ENCODE assay signal across 16 cellular contexts in the genomic region with DNA sequence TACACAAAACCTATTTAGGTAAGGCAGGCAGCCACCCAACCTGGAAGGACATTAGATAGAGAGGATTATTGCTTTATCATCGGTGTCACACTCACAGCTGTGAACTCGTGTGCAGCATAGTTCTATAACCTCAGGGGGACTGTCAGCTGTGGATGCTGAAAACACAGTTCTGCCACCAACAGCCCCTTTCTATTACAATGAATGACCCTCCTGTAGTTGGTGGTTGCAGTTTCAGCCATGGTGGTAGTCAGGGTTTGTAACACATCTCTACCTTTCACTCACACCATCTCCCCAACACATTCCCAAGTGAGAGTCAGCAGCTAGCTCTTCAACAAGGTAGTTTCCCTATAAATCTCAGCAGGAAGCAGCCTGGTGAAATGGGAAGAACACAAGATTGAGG.
A peak's percentile ranks its signal among the peaks of the same experiment; 100 is the strongest.
DNase-seq lines count a peak whose midpoint lies in the region; ATAC-seq, FAIRE-seq and TF ChIP-seq lines count a peak whose summit lies in the region.
"Had no signal": no experiment of that assay in that cellular context is flagged by ENCODE, and none has a peak within 500 bp of the region (broad histone marks: within the 10 kb centered on the region; RNA-seq: fewer than 3 reads in every experiment).

No MANE protein-coding gene starts in this region.

- no peak for DNase-seq in RWPE1 (ENCODE audit: low spot score)
- no peak for DNase-seq in NCI-H510A (lab: John Stamatoyannopoulos, UW)
- no peak for DNase-seq in kidney
- DNase-seq: activated B cell treated with CpG ODN at 0.5 μM for 24 hours; effector memory CD4-positive, alpha-beta T cell; IMR-90; NK-92 treated with Interleukin-12 subunit alpha and Interleukin-12 subunit beta, amount 100 ng/mL, for 24 hours; stimulated activated CD4-positive, alpha-beta T cell treated with anti-CD3 and anti-CD28 coated beads, Interleukin-4, amount 100 ng/mL, for 24 hours; stomach had no signal

- ATAC-seq in GM18867 (IDR thresholded peaks at IDR 0.05; ENCODE audit: unreplicated experiment) = peak; percentile 92
- peak; percentile 86 for ATAC-seq in GM21423 (IDR thresholded peaks at IDR 0.05; ENCODE audit: unreplicated experiment)
- peak; percentile 83 for ATAC-seq in HG02973 (IDR thresholded peaks at IDR 0.05; ENCODE audit: unreplicated experiment)
- peak; percentile 69 for ATAC-seq in HG03521 (IDR thresholded peaks at IDR 0.05; ENCODE audit: unreplicated experiment)
- no peak for ATAC-seq in esophagus mucosa
- ATAC-seq: SK-N-SH treated with all-trans-retinoic acid at 6 μM for 48 hours had no signal

- no peaks in the 10 kb centered on the region for H3K36me3 ChIP-seq in kidney (ENCODE audit: control insufficient read depth in 1 of 2, insufficient read depth in 2 of 2, low read length in 2 of 2)
- H3K36me3 ChIP-seq: stomach had no signal

- POLR2A ChIA-PET in RWPE1 (lab: Yijun Ruan, JAX; ENCODE audit: low non-redundant PET) = no interaction called here

- no peak overlapping the region for H3K4me3 ChIP-seq in kidney (ENCODE audit: low read length in 2 of 2)
- H3K4me3 ChIP-seq: stomach had no signal

- H3K4me1 ChIP-seq in kidney (ENCODE audit: control insufficient read depth in 1 of 2, insufficient read depth in 1 of 2, low read depth in 1 of 2, low read length in 2 of 2) = no peaks in the 10 kb centered on the region
- H3K4me1 ChIP-seq: stomach had no signal

- H3K27ac ChIP-seq in RWPE1 (no peak overlapping the region), kidney (ENCODE audit: low read depth in 2 of 2, low read length in 2 of 2) (no peak overlapping the region)
- H3K27ac ChIP-seq: stomach had no signal

- CTCF ChIA-PET in RWPE1 (lab: Yijun Ruan, JAX) = no interaction called here

- no peak for FAIRE-seq in kidney (lab: Jason Lieb, UNC)
- FAIRE-seq: H1 had no signal

- no peak overlapping the region for H3K9ac ChIP-seq in kidney (ENCODE audit: low read length in 2 of 2)

- intact Hi-C loops in kidney (cut with DNase I) = no loop called here

- TF ChIP-seq CTCF in RWPE1 (conservative IDR thresholded peaks at IDR 0.05; ENCODE audit: low read depth) (no peak), kidney (IDR thresholded peaks at IDR 0.05; ENCODE audit: borderline replicate concordance, extremely low read depth, insufficient read depth) (no peak)

- H3K9me3 ChIP-seq in kidney (ENCODE audit: control insufficient read depth in 1 of 2, low read length in 2 of 2) = no peaks in the 10 kb centered on the region
- H3K9me3 ChIP-seq: stomach had no signal
